1 cellular context compared by ENCODE assay signal in the genomic region with DNA sequence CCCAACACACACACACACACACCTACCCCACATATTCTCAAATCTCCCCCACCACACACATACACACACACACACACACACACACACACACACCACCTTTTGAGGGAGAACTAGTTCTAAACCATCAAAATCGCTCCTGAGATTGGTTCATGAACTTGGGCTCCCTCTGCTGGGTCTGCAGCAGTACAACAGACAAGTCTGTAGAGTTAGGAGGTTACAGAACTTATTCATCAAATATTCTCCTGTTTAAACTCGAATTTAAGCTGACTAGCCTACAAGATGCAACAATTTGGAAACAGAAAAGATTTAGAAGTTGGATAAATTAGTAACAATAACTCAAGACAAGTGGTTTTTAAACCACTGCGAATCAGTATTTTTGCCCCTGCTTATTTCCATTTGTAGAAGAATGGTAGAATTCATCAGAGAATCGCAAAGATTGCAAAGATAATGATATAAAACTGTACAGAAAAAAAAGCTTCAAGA.
A peak's percentile ranks its signal among the peaks of the same experiment; 100 is the strongest.
TF ChIP-seq lines count a peak whose summit lies in the region.

No MANE protein-coding gene starts in this region.

TF ChIP-seq in K562, 482 proteins besides CTCF, POLR2A, EP300 and RAD21 (continued from another document and continues in another):
- TF ChIP-seq, protein P1, sequence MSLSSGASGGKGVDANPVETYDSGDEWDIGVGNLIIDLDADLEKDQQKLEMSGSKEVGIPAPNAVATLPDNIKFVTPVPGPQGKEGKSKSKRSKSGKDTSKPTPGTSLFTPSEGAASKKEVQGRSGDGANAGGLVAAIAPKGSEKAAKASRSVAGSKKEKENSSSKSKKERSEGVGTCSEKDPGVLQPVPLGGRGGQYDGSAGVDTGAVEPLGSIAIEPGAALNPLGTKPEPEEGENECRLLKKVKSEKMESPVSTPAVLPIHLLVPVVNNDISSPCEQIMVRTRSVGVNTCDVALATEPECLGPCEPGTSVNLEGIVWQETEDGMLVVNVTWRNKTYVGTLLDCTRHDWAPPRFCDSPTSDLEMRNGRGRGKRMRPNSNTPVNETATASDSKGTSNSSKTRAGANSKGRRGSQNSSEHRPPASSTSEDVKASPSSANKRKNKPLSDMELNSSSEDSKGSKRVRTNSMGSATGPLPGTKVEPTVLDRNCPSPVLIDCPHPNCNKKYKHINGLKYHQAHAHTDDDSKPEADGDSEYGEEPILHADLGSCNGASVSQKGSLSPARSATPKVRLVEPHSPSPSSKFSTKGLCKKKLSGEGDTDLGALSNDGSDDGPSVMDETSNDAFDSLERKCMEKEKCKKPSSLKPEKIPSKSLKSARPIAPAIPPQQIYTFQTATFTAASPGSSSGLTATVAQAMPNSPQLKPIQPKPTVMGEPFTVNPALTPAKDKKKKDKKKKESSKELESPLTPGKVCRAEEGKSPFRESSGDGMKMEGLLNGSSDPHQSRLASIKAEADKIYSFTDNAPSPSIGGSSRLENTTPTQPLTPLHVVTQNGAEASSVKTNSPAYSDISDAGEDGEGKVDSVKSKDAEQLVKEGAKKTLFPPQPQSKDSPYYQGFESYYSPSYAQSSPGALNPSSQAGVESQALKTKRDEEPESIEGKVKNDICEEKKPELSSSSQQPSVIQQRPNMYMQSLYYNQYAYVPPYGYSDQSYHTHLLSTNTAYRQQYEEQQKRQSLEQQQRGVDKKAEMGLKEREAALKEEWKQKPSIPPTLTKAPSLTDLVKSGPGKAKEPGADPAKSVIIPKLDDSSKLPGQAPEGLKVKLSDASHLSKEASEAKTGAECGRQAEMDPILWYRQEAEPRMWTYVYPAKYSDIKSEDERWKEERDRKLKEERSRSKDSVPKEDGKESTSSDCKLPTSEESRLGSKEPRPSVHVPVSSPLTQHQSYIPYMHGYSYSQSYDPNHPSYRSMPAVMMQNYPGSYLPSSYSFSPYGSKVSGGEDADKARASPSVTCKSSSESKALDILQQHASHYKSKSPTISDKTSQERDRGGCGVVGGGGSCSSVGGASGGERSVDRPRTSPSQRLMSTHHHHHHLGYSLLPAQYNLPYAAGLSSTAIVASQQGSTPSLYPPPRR (CRISPR knock-in tag; IDR thresholded peaks at IDR 0.05; ENCODE audit: borderline replicate concordance), result no peak
- TF ChIP-seq, protein P2, sequence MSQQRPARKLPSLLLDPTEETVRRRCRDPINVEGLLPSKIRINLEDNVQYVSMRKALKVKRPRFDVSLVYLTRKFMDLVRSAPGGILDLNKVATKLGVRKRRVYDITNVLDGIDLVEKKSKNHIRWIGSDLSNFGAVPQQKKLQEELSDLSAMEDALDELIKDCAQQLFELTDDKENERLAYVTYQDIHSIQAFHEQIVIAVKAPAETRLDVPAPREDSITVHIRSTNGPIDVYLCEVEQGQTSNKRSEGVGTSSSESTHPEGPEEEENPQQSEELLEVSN (IDR thresholded peaks at IDR 0.05; ENCODE audit: borderline replicate concordance in 1 of 2, extremely low read depth in 1 of 2, insufficient read depth in 1 of 2, insufficient read length in 1 of 2, low read depth in 1 of 2, low read length in 1 of 2, poor library complexity in 1 of 2, severe bottlenecking in 1 of 2), result no peak
- TF ChIP-seq, protein P3, sequence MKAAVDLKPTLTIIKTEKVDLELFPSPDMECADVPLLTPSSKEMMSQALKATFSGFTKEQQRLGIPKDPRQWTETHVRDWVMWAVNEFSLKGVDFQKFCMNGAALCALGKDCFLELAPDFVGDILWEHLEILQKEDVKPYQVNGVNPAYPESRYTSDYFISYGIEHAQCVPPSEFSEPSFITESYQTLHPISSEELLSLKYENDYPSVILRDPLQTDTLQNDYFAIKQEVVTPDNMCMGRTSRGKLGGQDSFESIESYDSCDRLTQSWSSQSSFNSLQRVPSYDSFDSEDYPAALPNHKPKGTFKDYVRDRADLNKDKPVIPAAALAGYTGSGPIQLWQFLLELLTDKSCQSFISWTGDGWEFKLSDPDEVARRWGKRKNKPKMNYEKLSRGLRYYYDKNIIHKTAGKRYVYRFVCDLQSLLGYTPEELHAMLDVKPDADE (conservative IDR thresholded peaks at IDR 0.05; ENCODE audit: control insufficient read depth, low read depth, low read length), result no peak
- no peak for TF ChIP-seq LEF1 (IDR thresholded peaks at IDR 0.05)
- TF ChIP-seq, protein P4, sequence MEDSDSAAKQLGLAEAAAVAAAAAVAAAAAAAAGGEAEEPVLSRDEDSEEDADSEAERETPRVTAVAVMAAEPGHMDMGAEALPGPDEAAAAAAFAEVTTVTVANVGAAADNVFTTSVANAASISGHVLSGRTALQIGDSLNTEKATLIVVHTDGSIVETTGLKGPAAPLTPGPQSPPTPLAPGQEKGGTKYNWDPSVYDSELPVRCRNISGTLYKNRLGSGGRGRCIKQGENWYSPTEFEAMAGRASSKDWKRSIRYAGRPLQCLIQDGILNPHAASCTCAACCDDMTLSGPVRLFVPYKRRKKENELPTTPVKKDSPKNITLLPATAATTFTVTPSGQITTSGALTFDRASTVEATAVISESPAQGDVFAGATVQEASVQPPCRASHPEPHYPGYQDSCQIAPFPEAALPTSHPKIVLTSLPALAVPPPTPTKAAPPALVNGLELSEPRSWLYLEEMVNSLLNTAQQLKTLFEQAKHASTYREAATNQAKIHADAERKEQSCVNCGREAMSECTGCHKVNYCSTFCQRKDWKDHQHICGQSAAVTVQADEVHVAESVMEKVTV (CRISPR knock-in tag; IDR thresholded peaks at IDR 0.05), result peak; percentile 51; the same call in 1 of the 2 replicates
- no peak for TF ChIP-seq ZBTB17 (CRISPR knock-in tag; IDR thresholded peaks at IDR 0.05)
- TF ChIP-seq ZNF780A (CRISPR knock-in tag; IDR thresholded peaks at IDR 0.05), result no peak
- TF ChIP-seq CC2D1A (IDR thresholded peaks at IDR 0.05), result 0 out of 2 replicates have a peak, but pooled peaks have one; percentile 47
- TF ChIP-seq, protein P5, sequence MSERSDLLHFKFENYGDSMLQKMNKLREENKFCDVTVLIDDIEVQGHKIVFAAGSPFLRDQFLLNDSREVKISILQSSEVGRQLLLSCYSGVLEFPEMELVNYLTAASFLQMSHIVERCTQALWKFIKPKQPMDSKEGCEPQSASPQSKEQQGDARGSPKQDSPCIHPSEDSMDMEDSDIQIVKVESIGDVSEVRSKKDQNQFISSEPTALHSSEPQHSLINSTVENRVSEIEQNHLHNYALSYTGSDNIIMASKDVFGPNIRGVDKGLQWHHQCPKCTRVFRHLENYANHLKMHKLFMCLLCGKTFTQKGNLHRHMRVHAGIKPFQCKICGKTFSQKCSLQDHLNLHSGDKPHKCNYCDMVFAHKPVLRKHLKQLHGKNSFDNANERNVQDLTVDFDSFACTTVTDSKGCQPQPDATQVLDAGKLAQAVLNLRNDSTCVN (CRISPR knock-in tag; IDR thresholded peaks at IDR 0.05), result 0 out of 2 replicates have a peak, but pooled peaks have one; percentile 52
- no peak for TF ChIP-seq HMGN3 (IDR thresholded peaks at IDR 0.05; ENCODE audit: borderline replicate concordance, extremely low read depth, insufficient read length, low read depth, low read length)
- no peak for TF ChIP-seq NEUROD1 (IDR thresholded peaks at IDR 0.05; ENCODE audit: borderline replicate concordance, low read depth, low read length, partially characterized antibody)
- no peak for TF ChIP-seq HOXB6 (CRISPR knock-in tag; IDR thresholded peaks at IDR 0.05; ENCODE audit: borderline replicate concordance)
- no peak for TF ChIP-seq ADNP (tag; IDR thresholded peaks at IDR 0.05)
- TF ChIP-seq, protein P6, sequence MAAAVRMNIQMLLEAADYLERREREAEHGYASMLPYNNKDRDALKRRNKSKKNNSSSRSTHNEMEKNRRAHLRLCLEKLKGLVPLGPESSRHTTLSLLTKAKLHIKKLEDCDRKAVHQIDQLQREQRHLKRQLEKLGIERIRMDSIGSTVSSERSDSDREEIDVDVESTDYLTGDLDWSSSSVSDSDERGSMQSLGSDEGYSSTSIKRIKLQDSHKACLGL (CRISPR knock-in tag; IDR thresholded peaks at IDR 0.05; ENCODE audit: borderline replicate concordance, poor library complexity, severe bottlenecking), result no peak
- no peak for TF ChIP-seq ARHGAP35 (IDR thresholded peaks at IDR 0.05; ENCODE audit: partially characterized antibody)
- TF ChIP-seq ZNF263 (CRISPR knock-in tag; IDR thresholded peaks at IDR 0.05; ENCODE audit: borderline replicate concordance), result no peak
- TF ChIP-seq, protein P7, sequence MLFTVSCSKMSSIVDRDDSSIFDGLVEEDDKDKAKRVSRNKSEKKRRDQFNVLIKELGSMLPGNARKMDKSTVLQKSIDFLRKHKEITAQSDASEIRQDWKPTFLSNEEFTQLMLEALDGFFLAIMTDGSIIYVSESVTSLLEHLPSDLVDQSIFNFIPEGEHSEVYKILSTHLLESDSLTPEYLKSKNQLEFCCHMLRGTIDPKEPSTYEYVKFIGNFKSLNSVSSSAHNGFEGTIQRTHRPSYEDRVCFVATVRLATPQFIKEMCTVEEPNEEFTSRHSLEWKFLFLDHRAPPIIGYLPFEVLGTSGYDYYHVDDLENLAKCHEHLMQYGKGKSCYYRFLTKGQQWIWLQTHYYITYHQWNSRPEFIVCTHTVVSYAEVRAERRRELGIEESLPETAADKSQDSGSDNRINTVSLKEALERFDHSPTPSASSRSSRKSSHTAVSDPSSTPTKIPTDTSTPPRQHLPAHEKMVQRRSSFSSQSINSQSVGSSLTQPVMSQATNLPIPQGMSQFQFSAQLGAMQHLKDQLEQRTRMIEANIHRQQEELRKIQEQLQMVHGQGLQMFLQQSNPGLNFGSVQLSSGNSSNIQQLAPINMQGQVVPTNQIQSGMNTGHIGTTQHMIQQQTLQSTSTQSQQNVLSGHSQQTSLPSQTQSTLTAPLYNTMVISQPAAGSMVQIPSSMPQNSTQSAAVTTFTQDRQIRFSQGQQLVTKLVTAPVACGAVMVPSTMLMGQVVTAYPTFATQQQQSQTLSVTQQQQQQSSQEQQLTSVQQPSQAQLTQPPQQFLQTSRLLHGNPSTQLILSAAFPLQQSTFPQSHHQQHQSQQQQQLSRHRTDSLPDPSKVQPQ (CRISPR knock-in tag; IDR thresholded peaks at IDR 0.05; ENCODE audit: borderline replicate concordance), result no peak
- TF ChIP-seq ZNF311 (CRISPR knock-in tag; IDR thresholded peaks at IDR 0.05), result no peak
- TF ChIP-seq, protein P8, sequence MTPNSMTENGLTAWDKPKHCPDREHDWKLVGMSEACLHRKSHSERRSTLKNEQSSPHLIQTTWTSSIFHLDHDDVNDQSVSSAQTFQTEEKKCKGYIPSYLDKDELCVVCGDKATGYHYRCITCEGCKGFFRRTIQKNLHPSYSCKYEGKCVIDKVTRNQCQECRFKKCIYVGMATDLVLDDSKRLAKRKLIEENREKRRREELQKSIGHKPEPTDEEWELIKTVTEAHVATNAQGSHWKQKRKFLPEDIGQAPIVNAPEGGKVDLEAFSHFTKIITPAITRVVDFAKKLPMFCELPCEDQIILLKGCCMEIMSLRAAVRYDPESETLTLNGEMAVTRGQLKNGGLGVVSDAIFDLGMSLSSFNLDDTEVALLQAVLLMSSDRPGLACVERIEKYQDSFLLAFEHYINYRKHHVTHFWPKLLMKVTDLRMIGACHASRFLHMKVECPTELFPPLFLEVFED (CRISPR knock-in tag; conservative IDR thresholded peaks at IDR 0.05), result 0 out of 2 replicates have a peak, but pooled peaks have one; percentile 81
- no peak for TF ChIP-seq NR1H2 (CRISPR knock-in tag; IDR thresholded peaks at IDR 0.05)
- no peak for TF ChIP-seq KDM5B (IDR thresholded peaks at IDR 0.05; ENCODE audit: insufficient replicate concordance, low read depth, low read length)
- TF ChIP-seq ARID1B (IDR thresholded peaks at IDR 0.05), result 0 out of 2 replicates have a peak, but pooled peaks have one; percentile 18
- TF ChIP-seq SUPT5H (IDR thresholded peaks at IDR 0.05), result no peak
- peak; percentile 70 for TF ChIP-seq SMAD4 (CRISPR knock-in tag; conservative IDR thresholded peaks at IDR 0.05)
- no peak for TF ChIP-seq MXI1 (IDR thresholded peaks at IDR 0.05; ENCODE audit: low read depth, low read length)
- no peak for TF ChIP-seq ZNF175 (CRISPR knock-in tag; IDR thresholded peaks at IDR 0.05; ENCODE audit: low read depth)
- no peak for TF ChIP-seq BCL6 (CRISPR knock-in tag; IDR thresholded peaks at IDR 0.05)
- no peak for TF ChIP-seq NFATC3 (IDR thresholded peaks at IDR 0.05)
- TF ChIP-seq CBX1 (IDR thresholded peaks at IDR 0.05; ENCODE audit: low read depth), result no peak
- TF ChIP-seq, protein P9, sequence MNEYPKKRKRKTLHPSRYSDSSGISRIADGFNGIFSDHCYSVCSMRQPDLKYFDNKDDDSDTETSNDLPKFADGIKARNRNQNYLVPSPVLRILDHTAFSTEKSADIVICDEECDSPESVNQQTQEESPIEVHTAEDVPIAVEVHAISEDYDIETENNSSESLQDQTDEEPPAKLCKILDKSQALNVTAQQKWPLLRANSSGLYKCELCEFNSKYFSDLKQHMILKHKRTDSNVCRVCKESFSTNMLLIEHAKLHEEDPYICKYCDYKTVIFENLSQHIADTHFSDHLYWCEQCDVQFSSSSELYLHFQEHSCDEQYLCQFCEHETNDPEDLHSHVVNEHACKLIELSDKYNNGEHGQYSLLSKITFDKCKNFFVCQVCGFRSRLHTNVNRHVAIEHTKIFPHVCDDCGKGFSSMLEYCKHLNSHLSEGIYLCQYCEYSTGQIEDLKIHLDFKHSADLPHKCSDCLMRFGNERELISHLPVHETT (CRISPR knock-in tag; conservative IDR thresholded peaks at IDR 0.05 in 1 of 2, IDR thresholded peaks at IDR 0.05 in 1 of 2), result no peak
- peak; percentile 57 for TF ChIP-seq SMC3 (conservative IDR thresholded peaks at IDR 0.05; ENCODE audit: insufficient read depth, low read depth, low read length)
- no peak for TF ChIP-seq CEBPB (tag; IDR thresholded peaks at IDR 0.05)
- TF ChIP-seq LARP7 (IDR thresholded peaks at IDR 0.05), result peak; percentile 78; the same call in 1 of the 2 replicates
- no peak for TF ChIP-seq ETV1 (tag; conservative IDR thresholded peaks at IDR 0.05; ENCODE audit: low read depth)
- no peak for TF ChIP-seq HNRNPK (IDR thresholded peaks at IDR 0.05; ENCODE audit: low read depth, low read length, poor library complexity, severe bottlenecking)
